Comparison of ENCODE assay signal across 23 cellular contexts in the genomic region with DNA sequence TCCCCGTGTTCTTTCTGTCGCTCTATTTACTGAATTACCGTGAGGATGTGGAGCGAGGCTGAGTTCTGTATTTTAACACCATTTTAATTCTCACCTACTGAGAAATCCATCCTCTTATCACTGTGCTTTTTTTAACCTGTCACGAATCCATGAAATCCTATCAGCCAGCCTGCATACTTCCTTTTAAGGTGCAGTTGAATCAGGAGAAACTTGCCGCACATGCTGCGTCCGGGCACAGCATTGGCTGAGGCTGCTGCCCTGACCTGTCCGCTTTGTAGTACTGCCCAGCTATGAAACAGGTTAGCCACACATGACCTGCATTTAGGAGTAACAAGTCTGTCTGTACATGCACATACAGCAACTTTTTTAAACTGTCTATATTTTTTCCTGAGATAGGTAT.
DNase-seq lines count a peak whose midpoint lies in the region; ATAC-seq and TF ChIP-seq lines count a peak whose summit lies in the region.
"Had no signal": no experiment of that assay in that cellular context is flagged by ENCODE, and none has a peak within 500 bp of the region (broad histone marks: within the 10 kb centered on the region; RNA-seq: fewer than 3 reads in every experiment).

No MANE protein-coding gene starts in this region.

- H3K27ac ChIP-seq in C4-2B = peak overlapping the region; percentile 26
- peak overlapping the region; percentile 48 for H3K27ac ChIP-seq in hepatocyte
- H3K27ac ChIP-seq in skeletal muscle tissue (ENCODE audit: low read depth, low read length) = peak overlapping the region; percentile 51
- H3K27ac ChIP-seq: WERI-Rb-1 had no signal

- peaks cover 6% of the 10 kb centered on the region for H3K27me3 Mint-ChIP-seq in brain

- no peak for TF ChIP-seq CTCF in C4-2B (conservative IDR thresholded peaks at IDR 0.05)
- TF ChIP-seq CTCF in brain (conservative IDR thresholded peaks at IDR 0.05) = no peak
- TF ChIP-seq CTCF in hepatocyte (IDR thresholded peaks at IDR 0.05; ENCODE audit: poor library complexity) = no peak

- H3K36me3 Mint-ChIP-seq in brain = no peaks in the 10 kb centered on the region
- H3K36me3 Mint-ChIP-seq: stimulated activated naive B cell treated with anti-CD40 and anti-IgM and Interleukin-4, amounts not matched to agents 10 μg/mL and 1 μg/mL and 100 μg/mL, for 72 hours had no signal

- H3K27me3 ChIP-seq in hepatocyte (no peaks in the 10 kb centered on the region), skeletal muscle tissue (ENCODE audit: control insufficient read depth in 3 of 3, insufficient read depth in 3 of 3, low read length in 3 of 3) (no peaks in the 10 kb centered on the region)
- H3K27me3 ChIP-seq: adrenal gland had no signal

- H3K9me2 ChIP-seq in hepatocyte (replicated peaks; ENCODE audit: insufficient read depth) = no peaks in the 10 kb centered on the region

- H2AFZ ChIP-seq in hepatocyte = no peak overlapping the region

- DNase-seq in hepatocyte (ENCODE audit: low spot score) = no peak
- DNase-seq in foreskin melanocyte = no peak
- DNase-seq: activated CD4-positive, alpha-beta T cell treated with anti-CD3 and anti-CD28 coated beads, Interleukin-2, amount 50 U/mL, for 4 hours; activated effector memory CD4-positive, alpha-beta T cell treated with anti-CD3 and anti-CD28 coated beads, Interleukin-2, amount 50 U/mL, for 16 hours; C1 segment of cervical spinal cord; DMS 273 treated with DMSO at 0.1 percent for 48 hours; effector CD8-positive, alpha-beta T cell; hippocampal formation; kidney; midbrain; NCI-H146; OCI-M1; stimulated activated naive B cell treated with anti-CD40 and anti-IgM and Interleukin-4, amounts not matched to agents 10 μg/mL and 1 μg/mL and 100 μg/mL, for 72 hours; T-helper 2 cell; WERI-Rb-1 had no signal

- H3K27ac Mint-ChIP-seq in brain = peak overlapping the region; percentile 64 to 88 (median 80)
- H3K27ac Mint-ChIP-seq: stimulated activated naive B cell treated with anti-CD40 and anti-IgM and Interleukin-4, amounts not matched to agents 10 μg/mL and 1 μg/mL and 100 μg/mL, for 72 hours had no signal

- H3K9me3 ChIP-seq in hepatocyte (ENCODE audit: low read depth) = no peaks in the 10 kb centered on the region
- no peaks in the 10 kb centered on the region for H3K9me3 ChIP-seq in skeletal muscle tissue (ENCODE audit: control insufficient read depth in 3 of 3, low read length in 3 of 3)
- H3K9me3 ChIP-seq: adrenal gland had no signal

- H3K36me3 ChIP-seq in hepatocyte (replicated peaks; ENCODE audit: insufficient read depth, low read depth) = no peaks in the 10 kb centered on the region
- H3K36me3 ChIP-seq in skeletal muscle tissue (ENCODE audit: control insufficient read depth in 3 of 3, insufficient read depth in 3 of 3, low read length in 3 of 3) = no peaks in the 10 kb centered on the region
- H3K36me3 ChIP-seq: adrenal gland, WERI-Rb-1 had no signal

- no peaks in the 10 kb centered on the region for H3K9me3 Mint-ChIP-seq in brain
- H3K9me3 Mint-ChIP-seq: neural crest cell; stimulated activated naive B cell treated with anti-CD40 and anti-IgM and Interleukin-4, amounts not matched to agents 10 μg/mL and 1 μg/mL and 100 μg/mL, for 72 hours had no signal

- ATAC-seq in GM19467 (IDR thresholded peaks at IDR 0.05; ENCODE audit: unreplicated experiment) (no peak), GM19328 (IDR thresholded peaks at IDR 0.05; ENCODE audit: unreplicated experiment) (no peak), GM18519 (IDR thresholded peaks at IDR 0.05; ENCODE audit: low FRiP score, unreplicated experiment) (no peak)
- ATAC-seq: stimulated activated naive B cell treated with anti-CD40 and anti-IgM and Interleukin-4, amounts not matched to agents 10 μg/mL and 1 μg/mL and 100 μg/mL, for 72 hours had no signal

- H3K79me2 ChIP-seq in hepatocyte = peaks cover 57% of the 10 kb centered on the region

- peak overlapping the region; percentile 51 for H3K4me2 ChIP-seq in hepatocyte

- H4K20me1 ChIP-seq in hepatocyte (ENCODE audit: insufficient read depth, poor library complexity, severe bottlenecking) = no peaks in the 10 kb centered on the region

- no peak overlapping the region for H3K4me3 Mint-ChIP-seq in brain
- H3K4me3 Mint-ChIP-seq: neural crest cell; stimulated activated naive B cell treated with anti-CD40 and anti-IgM and Interleukin-4, amounts not matched to agents 10 μg/mL and 1 μg/mL and 100 μg/mL, for 72 hours had no signal

- peaks cover 85% of the 10 kb centered on the region for H3K4me1 Mint-ChIP-seq in brain
- H3K4me1 Mint-ChIP-seq: neural crest cell; stimulated activated naive B cell treated with anti-CD40 and anti-IgM and Interleukin-4, amounts not matched to agents 10 μg/mL and 1 μg/mL and 100 μg/mL, for 72 hours had no signal

- peak overlapping the region; percentile 18 to 67 (median 54) for H3K9ac ChIP-seq in skeletal muscle tissue (ENCODE audit: low read depth in 1 of 3, low read length in 3 of 3)

- H3K4me3 ChIP-seq in hepatocyte (no peak overlapping the region), skeletal muscle tissue (ENCODE audit: low read length in 3 of 3) (peak overlapping the region in 1 of 3 donors; percentile 10)
- H3K4me3 ChIP-seq: adrenal gland had no signal

- WGBS in hepatocyte (ENCODE audit: low lambda C conversion rate, missing lambda C conversion rate) = 85% methylated on average over 9 of the region's 9 CpGs

- H3K4me1 ChIP-seq in hepatocyte (ENCODE audit: insufficient read depth) (peaks cover 41% of the 10 kb centered on the region), skeletal muscle tissue (ENCODE audit: control insufficient read depth in 3 of 3, insufficient read depth in 3 of 3, low read length in 3 of 3) (peaks cover 28 to 41% (median 30%) of the 10 kb centered on the region in 3 donors)
